Comparison of ENCODE assay signal across 12 cellular contexts in the genomic region with DNA sequence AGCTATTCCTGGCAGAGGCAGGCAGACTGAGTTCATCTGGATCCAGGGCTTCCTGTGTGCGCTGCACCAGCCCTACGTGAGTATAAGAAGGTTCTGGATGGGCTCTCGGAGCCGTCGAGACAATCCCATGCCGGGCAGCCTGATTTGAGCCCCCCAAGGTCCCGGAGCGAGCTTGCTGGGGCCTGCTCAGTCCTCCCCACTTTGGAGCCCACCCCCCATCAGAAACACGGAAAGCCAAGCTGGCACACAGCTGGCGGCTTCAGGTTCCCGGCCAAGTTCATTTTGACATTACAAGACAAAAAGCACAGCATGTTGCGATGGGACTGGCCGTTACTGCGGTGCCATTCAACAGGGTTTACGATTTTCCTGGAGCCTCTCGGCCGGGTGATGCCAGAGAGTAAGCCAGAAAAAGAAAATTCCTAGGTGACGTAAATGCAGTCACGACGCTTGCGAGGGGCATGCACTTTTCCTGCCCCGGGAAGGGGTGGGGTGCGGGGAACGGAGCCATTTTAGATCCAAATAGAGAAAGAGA.
DNase-seq lines count a peak whose midpoint lies in the region; ATAC-seq and TF ChIP-seq lines count a peak whose summit lies in the region.
"Had no signal": no experiment of that assay in that cellular context is flagged by ENCODE, and none has a peak within 500 bp of the region (broad histone marks: within the 10 kb centered on the region; RNA-seq: fewer than 3 reads in every experiment).

No MANE protein-coding gene starts in this region.

- H2BK15ac ChIP-seq in IMR-90 (ENCODE audit: low read depth, low read length): peak overlapping the region; percentile 17; the same call in 2 of the 3 replicates

- no peak overlapping the region for H3K4me3 ChIP-seq in IMR-90 (ENCODE audit: insufficient read depth, low read depth, low read length)
- peak overlapping the region in 7 of 59 donors; percentile 11 to 27 (median 22) for H3K4me3 ChIP-seq in dorsolateral prefrontal cortex
- peak overlapping the region; percentile 57 for H3K4me3 ChIP-seq in thoracic aorta
- H3K4me3 ChIP-seq in PC-3 (ENCODE audit: low read length): no peak overlapping the region

- POLR2A ChIA-PET in IMR-90 (lab: Charles Lee; ENCODE audit: unreplicated experiment) (no interaction called here), PC-3 (lab: Charles Lee; ENCODE audit: unreplicated experiment) (no interaction called here)

- no peaks in the 10 kb centered on the region for H3K36me3 ChIP-seq in IMR-90 (ENCODE audit: control insufficient read depth, insufficient read depth, low read length)
- no peaks in the 10 kb centered on the region for H3K36me3 ChIP-seq in thoracic aorta
- H3K36me3 ChIP-seq in PC-3 (ENCODE audit: low read depth, low read length): no peaks in the 10 kb centered on the region

- H3K18ac ChIP-seq in IMR-90 (ENCODE audit: low read depth, low read length): peak overlapping the region; percentile 70

- TF ChIP-seq CTCF in IMR-90 (conservative IDR thresholded peaks at IDR 0.05; ENCODE audit: low read depth, low read length) (no peak), dorsolateral prefrontal cortex (IDR thresholded peaks at IDR 0.05 in 54 of 56, conservative IDR thresholded peaks at IDR 0.05 in 2 of 56; ENCODE audit: low read depth in 1 of 56, partially characterized antibody in 56 of 56) (no peak), thoracic aorta (IDR thresholded peaks at IDR 0.05) (no peak), PC-3 (conservative IDR thresholded peaks at IDR 0.05; ENCODE audit: low read depth, low read length) (no peak)

- H3K4me1 ChIP-seq in IMR-90 (ENCODE audit: control insufficient read depth, insufficient read depth, low read length): peaks cover 21% of the 10 kb centered on the region
- H3K4me1 ChIP-seq in thoracic aorta (ENCODE audit: control insufficient read depth in 1 of 2, low read depth in 2 of 2): peaks cover 8 to 20% of the 10 kb centered on the region in 2 donors
- H3K4me1 ChIP-seq in PC-3 (ENCODE audit: insufficient read depth, low read length): no peaks in the 10 kb centered on the region

- H3K79me2 ChIP-seq in PC-3 (ENCODE audit: low read length): no peaks in the 10 kb centered on the region

- dilution Hi-C loops in IMR-90 (cut with HindIII; ENCODE audit: low sequenced_read_pairs, unreplicated experiment): no loop called here

- peak overlapping the region; percentile 44 for H3K9ac ChIP-seq in IMR-90 (ENCODE audit: low read depth, low read length)
- no peak overlapping the region for H3K9ac ChIP-seq in PC-3 (ENCODE audit: low read length)

- CTCF ChIA-PET in IMR-90 (lab: Yijun Ruan, JAX) (no interaction called here), PC-3 (lab: Charles Lee) (no interaction called here)

- intact Hi-C loops in IMR-90 (cut with micrococcal nuclease) (loop anchor here (1.0 to 2.0 kb wide), 4 partner anchors 54 to 162 kb away; no protein-coding TSS in a partner anchor), dorsolateral prefrontal cortex (cut with DNase I) (loop anchor here in 1 of 2 donors (5.0 kb wide), 1 partner anchor 271 kb away; no protein-coding TSS in a partner anchor), PC-3 (cut with micrococcal nuclease) (no loop called here)

- H4K5ac ChIP-seq in IMR-90 (ENCODE audit: low read depth, low read length): peak overlapping the region; percentile 95

- H3K4me2 ChIP-seq in IMR-90 (ENCODE audit: low read depth, low read length) (peak overlapping the region; percentile 28), PC-3 (ENCODE audit: low read length) (no peak overlapping the region)

- no peaks in the 10 kb centered on the region for H3K9me2 ChIP-seq in PC-3 (replicated peaks; ENCODE audit: low read length)

- no peaks in the 10 kb centered on the region for H4K20me1 ChIP-seq in IMR-90 (ENCODE audit: insufficient read depth, low read length)
- no peaks in the 10 kb centered on the region for H4K20me1 ChIP-seq in PC-3 (ENCODE audit: low read length)

- peak overlapping the region; percentile 88 for H2BK5ac ChIP-seq in IMR-90 (ENCODE audit: low read depth, low read length, poor library complexity, severe bottlenecking)

- peak overlapping the region; percentile 45 for H3K56ac ChIP-seq in IMR-90 (ENCODE audit: extremely low read depth, insufficient read depth, low read length)

- in situ Hi-C loops in IMR-90 (cut with MboI; ENCODE audit: low sequenced_read_pairs): no loop called here

- DNase-seq in IMR-90: peak; percentile 89
- DNase-seq in dorsolateral prefrontal cortex: peak in 1 of 10 donors; percentile 5
- DNase-seq in lung microvascular endothelial cell (ENCODE audit: low read depth in 2 of 2): peak; percentile 89 to 93
- peak; percentile 36 for DNase-seq in thoracic aorta (ENCODE audit: low spot score)
- DNase-seq in substantia nigra (lab: John Stamatoyannopoulos, UW): no peak
- no peak for DNase-seq in NCI-H774 (lab: John Stamatoyannopoulos, UW)
- DNase-seq in NK-92 treated with Interleukin-12 subunit alpha and Interleukin-12 subunit beta, amount 100 ng/mL, for 24 hours (lab: John Stamatoyannopoulos, UW): no peak
- no peak for DNase-seq in PC-3
- DNase-seq: DMS53; midbrain; NCI-H69; stimulated activated CD4-positive, alpha-beta T cell treated with anti-CD3 and anti-CD28 coated beads, Interleukin-4, amount 100 ng/mL, for 24 hours had no signal

- H4K91ac ChIP-seq in IMR-90 (ENCODE audit: insufficient read depth, low read depth, low read length): peak overlapping the region; percentile 92

- no TSS peak for BruUV-seq in IMR-90 (replicated peaks; lab: Mats Ljungman, UMichigan)
- BruUV-seq in PC-3 (replicated peaks; lab: Mats Ljungman, UMichigan): no TSS peak

- 73% methylated on average over 7 of the region's 24 CpGs; no CpG with 5 or more reads in 1 of the 2 experiments for WGBS in IMR-90 (ENCODE audit: extremely low coverage in 2 of 2, insufficient read length in 1 of 2), 2 experiments

- H3K79me1 ChIP-seq in IMR-90 (ENCODE audit: low read depth in 1 of 2, low read length in 2 of 2): peaks cover 0 to 23% of the 10 kb centered on the region in 2 experiments; a peak in 3 of 4 replicates

- H2BK20ac ChIP-seq in IMR-90 (ENCODE audit: low read depth, low read length): peak overlapping the region; percentile 90

- no peak for TF ChIP-seq RAD21 in IMR-90 (IDR thresholded peaks at IDR 0.05; ENCODE audit: low read length)

- H3K27me3 ChIP-seq in IMR-90 (ENCODE audit: control insufficient read depth, insufficient read depth, low read length) (no peaks in the 10 kb centered on the region), dorsolateral prefrontal cortex (peaks cover 0 to 77% (median 38%) of the 10 kb centered on the region in 45 donors), thoracic aorta (replicated peaks; ENCODE audit: insufficient read depth) (no peaks in the 10 kb centered on the region), PC-3 (ENCODE audit: low read length) (peaks cover 48% of the 10 kb centered on the region)

- ATAC-seq in IMR-90 (ENCODE audit: low read depth) (peak; percentile 92), thoracic aorta (ENCODE audit: insufficient number of reproducible peaks, low FRiP score, low read depth) (peak; percentile 68), PC-3 (no peak)

- no peaks in the 10 kb centered on the region for H3K9me3 ChIP-seq in IMR-90 (ENCODE audit: control insufficient read depth, insufficient read depth, low read length)
- H3K9me3 ChIP-seq in thoracic aorta: no peaks in the 10 kb centered on the region
- no peaks in the 10 kb centered on the region for H3K9me3 ChIP-seq in PC-3 (ENCODE audit: low read length)

- H4K8ac ChIP-seq in IMR-90 (ENCODE audit: low read depth in 2 of 2, low read length in 2 of 2): peak overlapping the region; percentile 89 to 96

- H2AK9ac ChIP-seq in IMR-90 (replicated peaks; ENCODE audit: low read depth, low read length, poor library complexity): peak overlapping the region; percentile 56

- H3K27ac ChIP-seq in IMR-90 (ENCODE audit: insufficient read depth, low read length) (peak overlapping the region; percentile 85), dorsolateral prefrontal cortex (peak overlapping the region in 37 of 59 donors; percentile 10 to 85 (median 62)), thoracic aorta (peak overlapping the region; percentile 62 to 74), substantia nigra (ENCODE audit: low read depth, low read length, poor library complexity, severe bottlenecking) (no peak overlapping the region), PC-3 (ENCODE audit: low read length) (no peak overlapping the region)

- H2AFZ ChIP-seq in IMR-90 (replicated peaks; ENCODE audit: low read length, poor library complexity) (peak overlapping the region; percentile 89), PC-3 (ENCODE audit: low read length) (no peak overlapping the region)

- H3K23ac ChIP-seq in IMR-90 (ENCODE audit: low read depth, low read length): peak overlapping the region; percentile 66

- H3K4ac ChIP-seq in IMR-90 (ENCODE audit: low read depth, low read length): peak overlapping the region; percentile 93

- no peaks in the 10 kb centered on the region for H3F3A ChIP-seq in PC-3 (ENCODE audit: low read length, unreplicated experiment)

- peaks cover 15% of the 10 kb centered on the region for H3K9me1 ChIP-seq in IMR-90 (ENCODE audit: insufficient read depth, low read length)

- peak overlapping the region; percentile 78 for H3K14ac ChIP-seq in IMR-90 (replicated peaks; ENCODE audit: low read depth, low read length)

- H2AK5ac ChIP-seq in IMR-90 (ENCODE audit: low read depth, low read length): peak overlapping the region; percentile 95

- TF ChIP-seq POLR2A in IMR-90 (IDR thresholded peaks at IDR 0.05; ENCODE audit: low read depth, low read length): peak; percentile 39; the same call in 1 of the 2 replicates

- H2BK120ac ChIP-seq in IMR-90 (ENCODE audit: low read depth, low read length): peak overlapping the region; percentile 94

TF ChIP-seq in IMR-90, 13 proteins besides CTCF, POLR2A, EP300 and RAD21:
- TF ChIP-seq, protein P1, sequence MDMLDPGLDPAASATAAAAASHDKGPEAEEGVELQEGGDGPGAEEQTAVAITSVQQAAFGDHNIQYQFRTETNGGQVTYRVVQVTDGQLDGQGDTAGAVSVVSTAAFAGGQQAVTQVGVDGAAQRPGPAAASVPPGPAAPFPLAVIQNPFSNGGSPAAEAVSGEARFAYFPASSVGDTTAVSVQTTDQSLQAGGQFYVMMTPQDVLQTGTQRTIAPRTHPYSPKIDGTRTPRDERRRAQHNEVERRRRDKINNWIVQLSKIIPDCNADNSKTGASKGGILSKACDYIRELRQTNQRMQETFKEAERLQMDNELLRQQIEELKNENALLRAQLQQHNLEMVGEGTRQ (IDR thresholded peaks at IDR 0.05; ENCODE audit: low read depth, low read length): no peak
- peak; percentile 44; the same call in 1 of the 2 replicates for TF ChIP-seq MXI1 (IDR thresholded peaks at IDR 0.05; ENCODE audit: borderline replicate concordance, low read depth, low read length)
- no peak for TF ChIP-seq RCOR1 (IDR thresholded peaks at IDR 0.05; ENCODE audit: insufficient replicate concordance, low read length)
- 0 out of 2 replicates have a peak, but pooled peaks have one; percentile 27 for TF ChIP-seq BHLHE40 (IDR thresholded peaks at IDR 0.05; ENCODE audit: low read depth, low read length)

Comparison
In these comparisons a context has a peak if more than half of its experiments do, and no peak if none do; other contexts are left out.
1. DNase-seq: peak in IMR-90 (single experiment), lung microvascular endothelial cell (2 of 2) and thoracic aorta (single experiment); none in substantia nigra (0 of 49), NCI-H774 (single experiment), NK-92 treated with Interleukin-12 subunit alpha and Interleukin-12 subunit beta, amount 100 ng/mL, for 24 hours (single experiment) and PC-3 (single experiment).
2. H3K27ac ChIP-seq: peak in IMR-90 (single experiment), dorsolateral prefrontal cortex (37 of 59) and thoracic aorta (2 of 2); none in substantia nigra (single experiment) and PC-3 (single experiment).